Comparison of ENCODE assay signal across 23 cellular contexts in genomic region chr6:122749451-122750050, GRCh38. TPM values are rescaled to one million over a fixed set of nuclear protein-coding genes. Genes with fewer than 3 reads are reported as not detected.
DNase-seq lines count a peak whose midpoint lies in the region; ATAC-seq, FAIRE-seq and TF ChIP-seq lines count a peak whose summit lies in the region.
"Had no signal": no experiment of that assay in that cellular context is flagged by ENCODE, and none has a peak within 500 bp of the region (broad histone marks: within the 10 kb centered on the region; RNA-seq: fewer than 3 reads in every experiment).

No MANE protein-coding gene starts in this region.

- no peak overlapping the region for H3K9ac ChIP-seq in SU-DHL-6 (ENCODE audit: low read length)
- no peak overlapping the region for H3K9ac ChIP-seq in smooth muscle cell (ENCODE audit: low read depth)

- H3K36me3 Mint-ChIP-seq in activated naive CD8-positive, alpha-beta T cell: peaks cover 3% of the 10 kb centered on the region
- no peaks in the 10 kb centered on the region for H3K36me3 Mint-ChIP-seq in activated naive CD8-positive, alpha-beta T cell treated with anti-CD3 and anti-CD28 coated beads, Interleukin-2, amount 50 U/mL, for 24 hours (ENCODE audit: low read depth)

- H3K4me1 ChIP-seq in smooth muscle cell (ENCODE audit: low read depth): no peaks in the 10 kb centered on the region
- peaks cover 7% of the 10 kb centered on the region for H3K4me1 ChIP-seq in lower lobe of right lung
- H3K4me1 ChIP-seq: breast epithelium had no signal

- no peaks in the 10 kb centered on the region for H3K27me3 Mint-ChIP-seq in activated naive CD8-positive, alpha-beta T cell
- H3K27me3 Mint-ChIP-seq in activated naive CD8-positive, alpha-beta T cell treated with anti-CD3 and anti-CD28 coated beads, Interleukin-2, amount 50 U/mL, for 24 hours: no peaks in the 10 kb centered on the region
- H3K27me3 Mint-ChIP-seq: activated naive CD8-positive, alpha-beta T cell treated with anti-CD3 and anti-CD28 coated beads, Interleukin-2, amount 10 ng/mL, durations not matched to agents 7 days and 5 days; CD4-positive, alpha-beta T cell had no signal

- intact Hi-C loops in lower lobe of right lung (cut with DNase I): no loop called here

- FAIRE-seq in H54 (lab: Jason Lieb, UNC): no peak
- FAIRE-seq: K562 had no signal

- H3F3A ChIP-seq in SU-DHL-6 (ENCODE audit: insufficient read depth) (no peaks in the 10 kb centered on the region), smooth muscle cell (ENCODE audit: low read depth) (no peaks in the 10 kb centered on the region)

- no peak for DNase-seq in activated naive CD8-positive, alpha-beta T cell treated with anti-CD3 and anti-CD28 coated beads, Interleukin-2, amount 50 U/mL, for 24 hours
- DNase-seq in NCI-H187 treated with DMSO at 0.1 percent for 48 hours (lab: John Stamatoyannopoulos, UW): peak; percentile 71
- no peak for DNase-seq in smooth muscle cell (lab: John Stamatoyannopoulos, UW; ENCODE audit: unreplicated experiment)
- no peak for DNase-seq in lower lobe of right lung
- no peak for DNase-seq in H54 (ENCODE audit: insufficient read length, low spot score)
- DNase-seq in SK-N-DZ (ENCODE audit: low spot score): no peak
- DNase-seq: activated CD4-positive, CD25-positive, alpha-beta regulatory T cell treated with anti-CD3 and anti-CD28 coated beads, Interleukin-2, amount 50 U/mL, for 72 hours; activated naive CD8-positive, alpha-beta T cell treated with anti-CD3 and anti-CD28 coated beads, Interleukin-2, amount 10 ng/mL, durations not matched to agents 7 days and 5 days; CD4-positive, alpha-beta T cell; NCI-H69; nephron progenitor cell; posterior cingulate gyrus; stimulated activated naive CD8-positive, alpha-beta T cell treated with anti-CD3 and anti-CD28 coated beads, Interleukin-15, Interleukin-2, amounts not matched to agents 100 U/mL and 50 U/mL, for 24 hours; tibial artery had no signal

- H3K79me2 ChIP-seq in SU-DHL-6 (ENCODE audit: insufficient read depth, low read length) (no peaks in the 10 kb centered on the region), smooth muscle cell (ENCODE audit: low read depth) (no peaks in the 10 kb centered on the region)

- no peaks in the 10 kb centered on the region for H4K20me1 ChIP-seq in SU-DHL-6 (ENCODE audit: low read depth, low read length)
- H4K20me1 ChIP-seq in smooth muscle cell (ENCODE audit: low read depth): no peaks in the 10 kb centered on the region

- H3K27ac ChIP-seq in SU-DHL-6 (ENCODE audit: low read depth, low read length) (peak overlapping the region; percentile 81), smooth muscle cell (ENCODE audit: low read depth) (peak overlapping the region; percentile 10), lower lobe of right lung (no peak overlapping the region)
- H3K27ac ChIP-seq: breast epithelium, tibial artery had no signal

- H3K4me3 ChIP-seq in SU-DHL-6 (ENCODE audit: insufficient read depth, low read length, poor library complexity, severe bottlenecking) (no peak overlapping the region), smooth muscle cell (no peak overlapping the region), lower lobe of right lung (no peak overlapping the region)
- H3K4me3 ChIP-seq: breast epithelium, GM23338, K562, tibial artery had no signal

- peaks cover 29% of the 10 kb centered on the region for H3K4me1 Mint-ChIP-seq in activated naive CD8-positive, alpha-beta T cell (ENCODE audit: low read depth)
- H3K4me1 Mint-ChIP-seq in activated naive CD8-positive, alpha-beta T cell treated with anti-CD3 and anti-CD28 coated beads, Interleukin-2, amount 50 U/mL, for 24 hours: peaks cover 27% of the 10 kb centered on the region

- H3K36me3 ChIP-seq in SU-DHL-6 (ENCODE audit: low read length) (no peaks in the 10 kb centered on the region), smooth muscle cell (ENCODE audit: low read depth) (no peaks in the 10 kb centered on the region), lower lobe of right lung (no peaks in the 10 kb centered on the region)
- H3K36me3 ChIP-seq: breast epithelium, tibial artery had no signal

- ATAC-seq in activated naive CD8-positive, alpha-beta T cell treated with anti-CD3 and anti-CD28 coated beads, Interleukin-2, amount 50 U/mL, for 24 hours: no peak
- no peak for ATAC-seq in lower lobe of right lung
- ATAC-seq: GM23338; K562; stimulated activated naive CD8-positive, alpha-beta T cell treated with anti-CD3 and anti-CD28 coated beads, Interleukin-15, Interleukin-2, amounts not matched to agents 100 U/mL and 50 U/mL, for 24 hours had no signal

- H3K9me2 ChIP-seq in SU-DHL-6 (replicated peaks; ENCODE audit: insufficient read depth, low read length): no peaks in the 10 kb centered on the region

- peak overlapping the region; percentile 10 for H3K27ac Mint-ChIP-seq in activated naive CD8-positive, alpha-beta T cell
- H3K27ac Mint-ChIP-seq in activated naive CD8-positive, alpha-beta T cell treated with anti-CD3 and anti-CD28 coated beads, Interleukin-2, amount 50 U/mL, for 24 hours: no peak overlapping the region
- H3K27ac Mint-ChIP-seq: activated naive CD8-positive, alpha-beta T cell treated with anti-CD3 and anti-CD28 coated beads, Interleukin-2, amount 10 ng/mL, durations not matched to agents 7 days and 5 days; CD4-positive, alpha-beta T cell; GM23338; nephron progenitor cell had no signal

- no peak overlapping the region for H3K4me3 Mint-ChIP-seq in activated naive CD8-positive, alpha-beta T cell
- no peak overlapping the region for H3K4me3 Mint-ChIP-seq in activated naive CD8-positive, alpha-beta T cell treated with anti-CD3 and anti-CD28 coated beads, Interleukin-2, amount 50 U/mL, for 24 hours
- H3K4me3 Mint-ChIP-seq: activated naive CD8-positive, alpha-beta T cell treated with anti-CD3 and anti-CD28 coated beads, Interleukin-2, amount 10 ng/mL, durations not matched to agents 7 days and 5 days; CD4-positive, alpha-beta T cell; GM23338; nephron progenitor cell had no signal

- WGBS in smooth muscle cell (ENCODE audit: low lambda C conversion rate): 86% methylated on average over 4 of the region's 4 CpGs

- H3K27me3 ChIP-seq in SU-DHL-6 (ENCODE audit: low read length): no peaks in the 10 kb centered on the region
- H3K27me3 ChIP-seq in smooth muscle cell (ENCODE audit: low read depth): no peaks in the 10 kb centered on the region
- no peaks in the 10 kb centered on the region for H3K27me3 ChIP-seq in lower lobe of right lung (ENCODE audit: low read depth)
- H3K27me3 ChIP-seq: breast epithelium, tibial artery had no signal

- no peak for TF ChIP-seq CTCF in SU-DHL-6 (IDR thresholded peaks at IDR 0.05; ENCODE audit: insufficient read depth, low read length, poor library complexity, severe bottlenecking)
- TF ChIP-seq CTCF in smooth muscle cell (IDR thresholded peaks at IDR 0.05; ENCODE audit: borderline replicate concordance, insufficient read depth, poor library complexity, severe bottlenecking): no peak
- TF ChIP-seq CTCF in lower lobe of right lung (IDR thresholded peaks at IDR 0.05): no peak

- H3K4me2 ChIP-seq in SU-DHL-6 (ENCODE audit: low read depth, low read length, poor library complexity, severe bottlenecking) (no peak overlapping the region), smooth muscle cell (no peak overlapping the region)
- H3K4me2 ChIP-seq: GM23338 had no signal

- no peak for TF ChIP-seq POLR2A in H54 (IDR thresholded peaks at IDR 0.05; ENCODE audit: low read depth, low read length)

- H2AFZ ChIP-seq in SU-DHL-6 (ENCODE audit: low read depth, low read length, severe bottlenecking) (no peak overlapping the region), smooth muscle cell (ENCODE audit: low read depth) (no peak overlapping the region)
- H2AFZ ChIP-seq: GM23338 had no signal

- no peaks in the 10 kb centered on the region for H3K9me3 Mint-ChIP-seq in activated naive CD8-positive, alpha-beta T cell (ENCODE audit: low read depth)
- H3K9me3 Mint-ChIP-seq in activated naive CD8-positive, alpha-beta T cell treated with anti-CD3 and anti-CD28 coated beads, Interleukin-2, amount 50 U/mL, for 24 hours: no peaks in the 10 kb centered on the region
- H3K9me3 Mint-ChIP-seq: activated naive CD8-positive, alpha-beta T cell treated with anti-CD3 and anti-CD28 coated beads, Interleukin-2, amount 10 ng/mL, durations not matched to agents 7 days and 5 days; CD4-positive, alpha-beta T cell had no signal

- no peaks in the 10 kb centered on the region for H3K9me3 ChIP-seq in SU-DHL-6 (ENCODE audit: insufficient read depth, low read length)
- no peaks in the 10 kb centered on the region for H3K9me3 ChIP-seq in smooth muscle cell (replicated peaks; ENCODE audit: low read depth)
- no peaks in the 10 kb centered on the region for H3K9me3 ChIP-seq in lower lobe of right lung
- H3K9me3 ChIP-seq: breast epithelium, tibial artery had no signal

RNA-seq across cellular contexts. Expression of gene FABP7, which starts 30.0 kb away (rescaled TPM):
- total RNA-seq in smooth muscle cell (not detected in 2 replicates), lower lobe of right lung (not detected)
- polyA plus RNA-seq in smooth muscle cell: not detected in 2 replicates
- not detected in 2 replicates for polyA plus RNA-seq in SK-N-DZ (2014; cell fraction: cytosol; rRNA removed)
- polyA plus RNA-seq in SK-N-DZ (2014; cell fraction: nucleus; rRNA removed): 0.47 TPM in 1 of 2 replicates, not detected in the other
- total RNA-seq: activated CD8-positive, alpha-beta memory T cell treated with anti-CD3 and anti-CD28 coated beads for 36 hours; activated naive CD8-positive, alpha-beta T cell treated with anti-CD3 and anti-CD28 coated beads, Interleukin-2, amount 10 ng/mL, durations not matched to agents 7 days and 5 days; CD4-positive, alpha-beta T cell; Daoy; K562; mesenteric fat pad; skeletal muscle tissue had no signal

RNA-seq across cellular contexts. Expression of gene SMPDL3A, which starts 39.5 kb away (rescaled TPM):
- total RNA-seq in smooth muscle cell (6.5 and 14.5 TPM in 2 replicates), lower lobe of right lung (17.9 TPM)
- 2.3 and 8.6 TPM in 2 replicates for polyA plus RNA-seq in smooth muscle cell
- 4.3 and 4.4 TPM in 2 replicates for polyA plus RNA-seq in SK-N-DZ (2014; cell fraction: cytosol; rRNA removed)
- polyA plus RNA-seq in SK-N-DZ (2014; cell fraction: nucleus; rRNA removed): 3.9 and 6.2 TPM in 2 replicates
